Comparison of ENCODE assay signal across 1 cellular context in the genomic region with DNA sequence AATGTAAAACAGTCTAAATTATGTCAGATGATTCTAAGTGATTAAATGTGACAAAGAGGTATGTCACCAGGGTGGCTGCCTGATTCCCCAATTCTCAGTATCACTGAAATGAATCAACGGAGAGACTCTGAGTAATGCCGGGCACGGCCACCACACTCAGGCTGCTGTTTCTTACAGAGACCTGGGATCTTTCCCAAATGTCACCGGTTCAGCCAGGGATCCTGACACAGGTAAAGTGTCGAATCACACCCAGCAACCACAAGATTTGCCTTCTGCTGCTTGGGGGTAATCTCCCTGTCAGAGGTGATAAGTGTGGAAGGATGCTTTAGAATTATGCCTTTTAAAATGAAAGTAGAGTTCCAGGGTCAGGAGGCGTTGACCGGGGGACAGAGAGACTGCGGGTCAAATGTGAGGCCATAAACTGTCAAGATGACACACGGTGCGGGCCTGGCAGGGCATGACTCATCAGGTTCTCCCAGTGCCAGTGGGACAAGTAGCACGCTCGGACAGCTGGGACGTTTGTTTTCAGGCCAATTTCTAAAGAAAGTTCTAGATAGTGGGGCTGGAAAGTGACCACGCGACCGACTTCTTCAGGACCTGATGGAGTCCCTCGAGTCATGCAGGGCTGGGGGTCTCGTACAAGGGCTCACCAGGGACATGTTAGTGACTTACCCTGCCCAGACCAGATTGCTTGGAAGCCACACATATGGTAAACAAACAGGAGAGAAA.
TF ChIP-seq lines count a peak whose summit lies in the region.

No MANE protein-coding gene starts in this region.

TF ChIP-seq in K562, 482 proteins besides CTCF, POLR2A, EP300 and RAD21 (continued from another document and continues in another):
- TF ChIP-seq ATF4 (CRISPR knock-in tag; IDR thresholded peaks at IDR 0.05) (no peak), PRDM10 (IDR thresholded peaks at IDR 0.05; ENCODE audit: partially characterized antibody) (no peak), E2F3 (CRISPR knock-in tag; IDR thresholded peaks at IDR 0.05) (no peak), NFIC (IDR thresholded peaks at IDR 0.05) (peak; percentile 24; the same call in 1 of the 2 replicates), MYBL2 (IDR thresholded peaks at IDR 0.05; ENCODE audit: low read depth) (no peak), MYBL2 (CRISPR knock-in tag; IDR thresholded peaks at IDR 0.05; ENCODE audit: borderline replicate concordance) (no peak), ZNF395 (CRISPR knock-in tag; IDR thresholded peaks at IDR 0.05) (no peak), TFE3 (CRISPR knock-in tag; IDR thresholded peaks at IDR 0.05) (no peak), ELK3 (CRISPR knock-in tag; IDR thresholded peaks at IDR 0.05) (no peak), ZNF146 (CRISPR knock-in tag; IDR thresholded peaks at IDR 0.05; ENCODE audit: unreplicated experiment) (no peak), SMARCA4 (IDR thresholded peaks at IDR 0.05) (peak; percentile 74), CBX1 (IDR thresholded peaks at IDR 0.05; ENCODE audit: low read depth) (no peak), ZFPM2 (CRISPR knock-in tag; IDR thresholded peaks at IDR 0.05) (no peak), PRPF4 (IDR thresholded peaks at IDR 0.05; ENCODE audit: insufficient read depth, low read depth, low read length, poor library complexity, severe bottlenecking) (no peak), ZHX1 (conservative IDR thresholded peaks at IDR 0.05; ENCODE audit: low read length) (no peak), CAMTA2 (CRISPR knock-in tag; conservative IDR thresholded peaks at IDR 0.05) (no peak), NFE2 (IDR thresholded peaks at IDR 0.05; ENCODE audit: low read depth) (peak; percentile 86), ZNF592 (IDR thresholded peaks at IDR 0.05) (peak; percentile 94), OTX1 (CRISPR knock-in tag; IDR thresholded peaks at IDR 0.05) (no peak), NRF1 (conservative IDR thresholded peaks at IDR 0.05 in 1 of 2, IDR thresholded peaks at IDR 0.05 in 1 of 2) (peak in 1 of 2 experiments; percentile 20; a peak in 1 of 4 replicates), MXI1 (IDR thresholded peaks at IDR 0.05; ENCODE audit: low read depth, low read length) (no peak), TOE1 (IDR thresholded peaks at IDR 0.05; ENCODE audit: borderline replicate concordance) (no peak), TOE1 (CRISPR knock-in tag; IDR thresholded peaks at IDR 0.05; ENCODE audit: borderline replicate concordance, low read depth) (no peak), SAFB2 (IDR thresholded peaks at IDR 0.05; ENCODE audit: borderline replicate concordance, low read depth, low read length, severe bottlenecking) (no peak), ZZZ3 (IDR thresholded peaks at IDR 0.05) (no peak)
- TF ChIP-seq, protein P1, sequence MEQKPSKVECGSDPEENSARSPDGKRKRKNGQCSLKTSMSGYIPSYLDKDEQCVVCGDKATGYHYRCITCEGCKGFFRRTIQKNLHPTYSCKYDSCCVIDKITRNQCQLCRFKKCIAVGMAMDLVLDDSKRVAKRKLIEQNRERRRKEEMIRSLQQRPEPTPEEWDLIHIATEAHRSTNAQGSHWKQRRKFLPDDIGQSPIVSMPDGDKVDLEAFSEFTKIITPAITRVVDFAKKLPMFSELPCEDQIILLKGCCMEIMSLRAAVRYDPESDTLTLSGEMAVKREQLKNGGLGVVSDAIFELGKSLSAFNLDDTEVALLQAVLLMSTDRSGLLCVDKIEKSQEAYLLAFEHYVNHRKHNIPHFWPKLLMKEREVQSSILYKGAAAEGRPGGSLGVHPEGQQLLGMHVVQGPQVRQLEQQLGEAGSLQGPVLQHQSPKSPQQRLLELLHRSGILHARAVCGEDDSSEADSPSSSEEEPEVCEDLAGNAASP (IDR thresholded peaks at IDR 0.05), result no peak
- TF ChIP-seq, protein P2, sequence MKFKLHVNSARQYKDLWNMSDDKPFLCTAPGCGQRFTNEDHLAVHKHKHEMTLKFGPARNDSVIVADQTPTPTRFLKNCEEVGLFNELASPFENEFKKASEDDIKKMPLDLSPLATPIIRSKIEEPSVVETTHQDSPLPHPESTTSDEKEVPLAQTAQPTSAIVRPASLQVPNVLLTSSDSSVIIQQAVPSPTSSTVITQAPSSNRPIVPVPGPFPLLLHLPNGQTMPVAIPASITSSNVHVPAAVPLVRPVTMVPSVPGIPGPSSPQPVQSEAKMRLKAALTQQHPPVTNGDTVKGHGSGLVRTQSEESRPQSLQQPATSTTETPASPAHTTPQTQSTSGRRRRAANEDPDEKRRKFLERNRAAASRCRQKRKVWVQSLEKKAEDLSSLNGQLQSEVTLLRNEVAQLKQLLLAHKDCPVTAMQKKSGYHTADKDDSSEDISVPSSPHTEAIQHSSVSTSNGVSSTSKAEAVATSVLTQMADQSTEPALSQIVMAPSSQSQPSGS (CRISPR knock-in tag; IDR thresholded peaks at IDR 0.05), result no peak
- TF ChIP-seq, protein P3, sequence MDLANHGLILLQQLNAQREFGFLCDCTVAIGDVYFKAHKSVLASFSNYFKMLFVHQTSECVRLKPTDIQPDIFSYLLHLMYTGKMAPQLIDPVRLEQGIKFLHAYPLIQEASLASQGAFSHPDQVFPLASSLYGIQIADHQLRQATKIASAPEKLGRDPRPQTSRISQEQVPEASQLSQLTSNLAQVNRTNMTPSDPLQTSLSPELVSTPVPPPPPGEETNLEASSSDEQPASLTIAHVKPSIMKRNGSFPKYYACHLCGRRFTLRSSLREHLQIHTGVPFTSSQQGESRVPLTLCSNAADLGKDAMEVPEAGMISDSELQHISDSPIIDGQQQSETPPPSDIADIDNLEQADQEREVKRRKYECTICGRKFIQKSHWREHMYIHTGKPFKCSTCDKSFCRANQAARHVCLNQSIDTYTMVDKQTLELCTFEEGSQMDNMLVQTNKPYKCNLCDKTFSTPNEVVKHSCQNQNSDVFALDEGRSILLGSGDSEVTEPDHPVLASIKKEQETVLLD (IDR thresholded peaks at IDR 0.05), result peak; percentile 50; the same call in 1 of the 2 replicates
- TF ChIP-seq, protein P4, sequence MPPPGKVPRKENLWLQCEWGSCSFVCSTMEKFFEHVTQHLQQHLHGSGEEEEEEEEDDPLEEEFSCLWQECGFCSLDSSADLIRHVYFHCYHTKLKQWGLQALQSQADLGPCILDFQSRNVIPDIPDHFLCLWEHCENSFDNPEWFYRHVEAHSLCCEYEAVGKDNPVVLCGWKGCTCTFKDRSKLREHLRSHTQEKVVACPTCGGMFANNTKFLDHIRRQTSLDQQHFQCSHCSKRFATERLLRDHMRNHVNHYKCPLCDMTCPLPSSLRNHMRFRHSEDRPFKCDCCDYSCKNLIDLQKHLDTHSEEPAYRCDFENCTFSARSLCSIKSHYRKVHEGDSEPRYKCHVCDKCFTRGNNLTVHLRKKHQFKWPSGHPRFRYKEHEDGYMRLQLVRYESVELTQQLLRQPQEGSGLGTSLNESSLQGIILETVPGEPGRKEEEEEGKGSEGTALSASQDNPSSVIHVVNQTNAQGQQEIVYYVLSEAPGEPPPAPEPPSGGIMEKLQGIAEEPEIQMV (tag; conservative IDR thresholded peaks at IDR 0.05; ENCODE audit: low read depth), result no peak
